18 cellular contexts compared by ENCODE assay signal in genomic region chr10:111098679-111099437, GRCh38. TPM values are rescaled to one million over a fixed set of nuclear protein-coding genes. Genes with fewer than 3 reads are reported as not detected.
DNase-seq lines count a peak whose midpoint lies in the region; ATAC-seq and TF ChIP-seq lines count a peak whose summit lies in the region.
"Had no signal": no experiment of that assay in that cellular context is flagged by ENCODE, and none has a peak within 500 bp of the region (broad histone marks: within the 10 kb centered on the region; RNA-seq: fewer than 3 reads in every experiment).

No MANE protein-coding gene starts in this region.

- H3K4me3 ChIP-seq in BJ (ENCODE audit: low read depth, low read length) (no peak overlapping the region), HEK293 (ENCODE audit: low read depth, low read length) (no peak overlapping the region), thyroid gland (replicated peaks in 1 of 3) (no peak overlapping the region)
- H3K4me3 ChIP-seq: gastroesophageal sphincter, lower lobe of right lung had no signal

- CTCF ChIA-PET in BJ (lab: Yijun Ruan, JAX): interaction anchor here (2.2 kb wide), 1 partner anchor 11 kb away, joined by 5 read pairs; no protein-coding TSS in a partner anchor
- CTCF ChIA-PET in HEK293 (lab: Yijun Ruan, JAX): interaction anchor here (0.6 kb wide), 1 partner anchor 455 kb away, joined by 3 read pairs; the partner anchor contains the start of gene RBM20

- H3K27me3 ChIP-seq in BJ (ENCODE audit: control insufficient read depth, insufficient read depth, low read length) (no peaks in the 10 kb centered on the region), thyroid gland (no peaks in the 10 kb centered on the region)
- H3K27me3 ChIP-seq: BE2C had no signal

- H3K4me1 ChIP-seq in HEK293 (ENCODE audit: control insufficient read depth, insufficient read depth, low read length): no peaks in the 10 kb centered on the region
- H3K4me1 ChIP-seq in thyroid gland: no peaks in the 10 kb centered on the region
- H3K4me1 ChIP-seq: BE2C, gastroesophageal sphincter, lower lobe of right lung had no signal

- H3K9me3 ChIP-seq in HEK293 (ENCODE audit: control insufficient read depth, insufficient read depth, low read depth, low read length) (no peaks in the 10 kb centered on the region), thyroid gland (no peaks in the 10 kb centered on the region)
- H3K9me3 ChIP-seq: BE2C, gastroesophageal sphincter, lower lobe of right lung, SK-N-SH had no signal

- DNase-seq in BJ (ENCODE audit: low read depth) (no peak), SK-MEL-5 (ENCODE audit: low read depth, low spot score) (peak; percentile 5), iris pigment epithelial cell (ENCODE audit: low read depth) (peak; percentile 1), thyroid gland (no peak)
- DNase-seq: activated CD4-positive, alpha-beta T cell treated with anti-CD3 and anti-CD28 coated beads, Interleukin-2, amount 50 U/mL, for 1 hour; BE2C; DMS79; effector CD8-positive, alpha-beta T cell; lower lobe of right lung; NCI-H1694; NCI-H510A treated with DMSO at 0.1 percent for 48 hours; SK-N-SH had no signal

- ATAC-seq in HG03521 (IDR thresholded peaks at IDR 0.05; ENCODE audit: unreplicated experiment) (no peak), HG03045 (IDR thresholded peaks at IDR 0.05; ENCODE audit: unreplicated experiment) (no peak), GM21367 (IDR thresholded peaks at IDR 0.05; ENCODE audit: unreplicated experiment) (no peak)
- ATAC-seq: activated naive CD4-positive, alpha-beta T cell treated with anti-CD3 and anti-CD28 coated beads, Interleukin-2, amount 50 U/mL, for 72 hours; gastroesophageal sphincter; lower lobe of right lung had no signal

- POLR2A ChIA-PET in BJ (lab: Charles Lee) (no interaction called here), HEK293 (lab: Yijun Ruan, JAX) (no interaction called here)

- TF ChIP-seq CTCF in BJ (IDR thresholded peaks at IDR 0.05; ENCODE audit: insufficient read depth, low read depth, low read length): 0 out of 2 replicates have a peak, but pooled peaks have one; percentile 15
- no peak; the same call in 1 of the 2 replicates for TF ChIP-seq CTCF in HEK293 (tag by site-specific recombination; IDR thresholded peaks at IDR 0.05)
- no peak for TF ChIP-seq CTCF in thyroid gland (IDR thresholded peaks at IDR 0.05)

- 87 to 88% methylated on average over 1 of the region's 1 CpG for WGBS in thyroid gland, 2 donors

- TF ChIP-seq POLR2A in thyroid gland (IDR thresholded peaks at IDR 0.05): no peak

- in situ Hi-C loops in SK-MEL-5 (cut with HindIII; ENCODE audit: low pct_unique_long_range_greater_than_20kb, low sequenced_read_pairs): no loop called here

- intact Hi-C loops in thyroid gland (cut with DNase I): no loop called here

- H3K36me3 ChIP-seq in BJ (ENCODE audit: control insufficient read depth, insufficient read depth, low read length): no peaks in the 10 kb centered on the region
- H3K36me3 ChIP-seq in HEK293 (ENCODE audit: control insufficient read depth in 2 of 2, insufficient read depth in 1 of 2, low read length in 2 of 2): no peaks in the 10 kb centered on the region
- no peaks in the 10 kb centered on the region for H3K36me3 ChIP-seq in thyroid gland
- H3K36me3 ChIP-seq: BE2C, gastroesophageal sphincter, lower lobe of right lung had no signal

- H3K27ac ChIP-seq in HEK293 (ENCODE audit: extremely low read depth, low read depth, low read length) (no peak overlapping the region), thyroid gland (no peak overlapping the region)
- H3K27ac ChIP-seq: gastroesophageal sphincter, lower lobe of right lung had no signal

TF ChIP-seq in HEK293, 187 proteins besides CTCF, POLR2A, EP300 and RAD21:
- TF ChIP-seq ZNF654 (tag by site-specific recombination; IDR thresholded peaks at IDR 0.05; ENCODE audit: low read depth) (0 out of 2 replicates have a peak, but pooled peaks have one; percentile 11), ZNF610 (tag by site-specific recombination; IDR thresholded peaks at IDR 0.05; ENCODE audit: borderline replicate concordance) (no peak)
TF ChIP-seq in HEK293: peak in this region for 1.

RNA-seq across cellular contexts. Expression of gene ADRA2A, which starts 22.0 kb away (rescaled TPM):
- polyA plus RNA-seq in BJ (2011; rRNA removed): 0.18 and 0.25 TPM in 2 replicates
- polyA minus RNA-seq in BJ (2011; rRNA and poly(A)+ RNA removed): 0.09 and 0.10 TPM in 2 replicates
- 0.24 and 0.53 TPM in 2 replicates for total RNA-seq in SK-MEL-5 (2014; rRNA removed; shearing (Covaris generic))
- 1.7 and 2.8 TPM in 2 replicates for polyA plus RNA-seq in SK-MEL-5 (2015; cell fraction: cytosol; rRNA removed)
- polyA plus RNA-seq in SK-MEL-5 (2015; cell fraction: nucleus; rRNA removed): 0.85 and 1.7 TPM in 2 replicates
- total RNA-seq in thyroid gland: 1 to 10 TPM; 1.0 to 9.1 (median 3.5) TPM
- total RNA-seq: activated naive CD4-positive, alpha-beta T cell treated with anti-CD3 and anti-CD28 coated beads, Interleukin-2, amount 50 U/mL, for 72 hours had no signal

Comparison
In these comparisons a context has a peak if more than half of its experiments do, and no peak if none do; other contexts are left out.
1. DNase-seq: peak in SK-MEL-5 (single experiment) and iris pigment epithelial cell (single experiment); none in BJ (single experiment) and thyroid gland (0 of 2).